1 cellular context compared by ENCODE assay signal in the genomic region with DNA sequence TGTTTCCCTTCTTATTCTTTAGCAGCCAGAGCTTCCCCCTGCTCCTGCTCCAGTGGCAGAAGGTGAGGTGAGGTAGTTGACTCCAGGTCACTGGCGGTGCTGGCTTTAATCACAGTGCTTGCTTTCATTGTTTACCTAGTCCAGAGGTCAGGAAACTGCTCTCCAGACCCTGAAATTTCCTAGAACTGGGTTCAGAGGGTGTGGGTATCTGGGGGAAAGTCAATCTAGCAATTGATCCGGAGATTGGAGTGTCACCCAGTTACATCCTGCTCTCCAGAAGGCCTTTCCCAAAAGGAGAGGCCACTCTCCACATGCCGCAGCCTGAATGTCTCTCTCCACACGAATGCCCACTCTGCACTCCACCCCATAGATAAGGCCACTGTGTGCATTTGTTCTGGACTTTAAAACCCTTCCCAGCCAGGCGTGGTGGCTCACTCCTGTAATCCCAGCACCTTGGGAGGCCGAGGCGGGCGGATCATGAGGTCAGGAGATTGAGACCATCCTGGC.
TF ChIP-seq lines count a peak whose summit lies in the region.

No MANE protein-coding gene starts in this region.

TF ChIP-seq in HepG2, 621 proteins besides CTCF, POLR2A, EP300 and RAD21 (continued from another document and continues in another):
- TF ChIP-seq, protein P1, sequence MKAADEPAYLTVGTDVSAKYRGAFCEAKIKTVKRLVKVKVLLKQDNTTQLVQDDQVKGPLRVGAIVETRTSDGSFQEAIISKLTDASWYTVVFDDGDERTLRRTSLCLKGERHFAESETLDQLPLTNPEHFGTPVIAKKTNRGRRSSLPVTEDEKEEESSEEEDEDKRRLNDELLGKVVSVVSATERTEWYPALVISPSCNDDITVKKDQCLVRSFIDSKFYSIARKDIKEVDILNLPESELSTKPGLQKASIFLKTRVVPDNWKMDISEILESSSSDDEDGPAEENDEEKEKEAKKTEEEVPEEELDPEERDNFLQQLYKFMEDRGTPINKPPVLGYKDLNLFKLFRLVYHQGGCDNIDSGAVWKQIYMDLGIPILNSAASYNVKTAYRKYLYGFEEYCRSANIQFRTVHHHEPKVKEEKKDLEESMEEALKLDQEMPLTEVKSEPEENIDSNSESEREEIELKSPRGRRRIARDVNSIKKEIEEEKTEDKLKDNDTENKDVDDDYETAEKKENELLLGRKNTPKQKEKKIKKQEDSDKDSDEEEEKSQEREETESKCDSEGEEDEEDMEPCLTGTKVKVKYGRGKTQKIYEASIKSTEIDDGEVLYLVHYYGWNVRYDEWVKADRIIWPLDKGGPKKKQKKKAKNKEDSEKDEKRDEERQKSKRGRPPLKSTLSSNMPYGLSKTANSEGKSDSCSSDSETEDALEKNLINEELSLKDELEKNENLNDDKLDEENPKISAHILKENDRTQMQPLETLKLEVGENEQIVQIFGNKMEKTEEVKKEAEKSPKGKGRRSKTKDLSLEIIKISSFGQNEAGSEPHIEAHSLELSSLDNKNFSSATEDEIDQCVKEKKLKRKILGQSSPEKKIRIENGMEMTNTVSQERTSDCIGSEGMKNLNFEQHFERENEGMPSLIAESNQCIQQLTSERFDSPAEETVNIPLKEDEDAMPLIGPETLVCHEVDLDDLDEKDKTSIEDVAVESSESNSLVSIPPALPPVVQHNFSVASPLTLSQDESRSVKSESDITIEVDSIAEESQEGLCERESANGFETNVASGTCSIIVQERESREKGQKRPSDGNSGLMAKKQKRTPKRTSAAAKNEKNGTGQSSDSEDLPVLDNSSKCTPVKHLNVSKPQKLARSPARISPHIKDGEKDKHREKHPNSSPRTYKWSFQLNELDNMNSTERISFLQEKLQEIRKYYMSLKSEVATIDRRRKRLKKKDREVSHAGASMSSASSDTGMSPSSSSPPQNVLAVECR (CRISPR knock-in tag; IDR thresholded peaks at IDR 0.05; ENCODE audit: borderline replicate concordance) = peak; percentile 67; the same call in 1 of the 2 replicates
- no peak for TF ChIP-seq MBNL3 (CRISPR knock-in tag; conservative IDR thresholded peaks at IDR 0.05)
- peak; percentile 70 for TF ChIP-seq CEBPG (CRISPR knock-in tag; IDR thresholded peaks at IDR 0.05)
- TF ChIP-seq MTF2 (CRISPR knock-in tag; IDR thresholded peaks at IDR 0.05; ENCODE audit: borderline replicate concordance) = no peak
- TF ChIP-seq ZNF761 (CRISPR knock-in tag; conservative IDR thresholded peaks at IDR 0.05) = peak; percentile 75; the same call in 1 of the 2 replicates
- TF ChIP-seq ZNF614 (CRISPR knock-in tag; IDR thresholded peaks at IDR 0.05; ENCODE audit: borderline replicate concordance) = peak; percentile 87; the same call in 1 of the 2 replicates
- peak; percentile 97 for TF ChIP-seq ZNF772 (CRISPR knock-in tag; IDR thresholded peaks at IDR 0.05)
- TF ChIP-seq, protein P2, sequence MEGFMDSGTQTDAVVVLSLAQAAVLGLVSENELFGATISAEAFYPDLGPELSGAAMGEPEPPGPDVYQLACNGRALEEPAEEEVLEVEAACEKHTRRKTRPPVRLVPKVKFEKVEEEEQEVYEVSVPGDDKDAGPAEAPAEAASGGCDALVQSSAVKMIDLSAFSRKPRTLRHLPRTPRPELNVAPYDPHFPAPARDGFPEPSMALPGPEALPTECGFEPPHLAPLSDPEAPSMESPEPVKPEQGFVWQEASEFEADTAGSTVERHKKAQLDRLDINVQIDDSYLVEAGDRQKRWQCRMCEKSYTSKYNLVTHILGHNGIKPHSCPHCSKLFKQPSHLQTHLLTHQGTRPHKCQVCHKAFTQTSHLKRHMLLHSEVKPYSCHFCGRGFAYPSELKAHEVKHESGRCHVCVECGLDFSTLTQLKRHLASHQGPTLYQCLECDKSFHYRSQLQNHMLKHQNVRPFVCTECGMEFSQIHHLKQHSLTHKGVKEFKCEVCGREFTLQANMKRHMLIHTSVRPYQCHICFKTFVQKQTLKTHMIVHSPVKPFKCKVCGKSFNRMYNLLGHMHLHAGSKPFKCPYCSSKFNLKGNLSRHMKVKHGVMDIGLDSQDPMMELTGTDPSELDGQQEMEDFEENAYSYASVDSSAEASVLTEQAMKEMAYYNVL (CRISPR knock-in tag; IDR thresholded peaks at IDR 0.05; ENCODE audit: borderline replicate concordance) = peak; percentile 56; the same call in 1 of the 2 replicates
- TF ChIP-seq HOXD1 (CRISPR knock-in tag; IDR thresholded peaks at IDR 0.05) = no peak
- no peak for TF ChIP-seq ARID2 (CRISPR knock-in tag; IDR thresholded peaks at IDR 0.05; ENCODE audit: borderline replicate concordance)
- no peak for TF ChIP-seq ZNF577 (CRISPR knock-in tag; IDR thresholded peaks at IDR 0.05; ENCODE audit: borderline replicate concordance, low read depth)
- peak; percentile 84 for TF ChIP-seq SIX4 (CRISPR knock-in tag; IDR thresholded peaks at IDR 0.05)
- TF ChIP-seq, protein P3, sequence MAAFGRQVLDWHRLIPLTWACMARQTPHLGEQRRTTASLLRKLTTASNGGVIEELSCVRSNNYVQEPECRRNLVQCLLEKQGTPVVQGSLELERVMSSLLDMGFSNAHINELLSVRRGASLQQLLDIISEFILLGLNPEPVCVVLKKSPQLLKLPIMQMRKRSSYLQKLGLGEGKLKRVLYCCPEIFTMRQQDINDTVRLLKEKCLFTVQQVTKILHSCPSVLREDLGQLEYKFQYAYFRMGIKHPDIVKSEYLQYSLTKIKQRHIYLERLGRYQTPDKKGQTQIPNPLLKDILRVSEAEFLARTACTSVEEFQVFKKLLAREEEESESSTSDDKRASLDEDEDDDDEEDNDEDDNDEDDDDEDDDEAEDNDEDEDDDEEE (CRISPR knock-in tag; IDR thresholded peaks at IDR 0.05) = no peak
- no peak for TF ChIP-seq SP1 (IDR thresholded peaks at IDR 0.05)
- TF ChIP-seq SP1 (CRISPR knock-in tag; IDR thresholded peaks at IDR 0.05) = no peak
- peak; percentile 97 for TF ChIP-seq MED8 (CRISPR knock-in tag; IDR thresholded peaks at IDR 0.05; ENCODE audit: insufficient replicate concordance)
- no peak; the same call in 1 of the 2 replicates for TF ChIP-seq ZNF335 (CRISPR knock-in tag; IDR thresholded peaks at IDR 0.05)
- TF ChIP-seq, protein P4, sequence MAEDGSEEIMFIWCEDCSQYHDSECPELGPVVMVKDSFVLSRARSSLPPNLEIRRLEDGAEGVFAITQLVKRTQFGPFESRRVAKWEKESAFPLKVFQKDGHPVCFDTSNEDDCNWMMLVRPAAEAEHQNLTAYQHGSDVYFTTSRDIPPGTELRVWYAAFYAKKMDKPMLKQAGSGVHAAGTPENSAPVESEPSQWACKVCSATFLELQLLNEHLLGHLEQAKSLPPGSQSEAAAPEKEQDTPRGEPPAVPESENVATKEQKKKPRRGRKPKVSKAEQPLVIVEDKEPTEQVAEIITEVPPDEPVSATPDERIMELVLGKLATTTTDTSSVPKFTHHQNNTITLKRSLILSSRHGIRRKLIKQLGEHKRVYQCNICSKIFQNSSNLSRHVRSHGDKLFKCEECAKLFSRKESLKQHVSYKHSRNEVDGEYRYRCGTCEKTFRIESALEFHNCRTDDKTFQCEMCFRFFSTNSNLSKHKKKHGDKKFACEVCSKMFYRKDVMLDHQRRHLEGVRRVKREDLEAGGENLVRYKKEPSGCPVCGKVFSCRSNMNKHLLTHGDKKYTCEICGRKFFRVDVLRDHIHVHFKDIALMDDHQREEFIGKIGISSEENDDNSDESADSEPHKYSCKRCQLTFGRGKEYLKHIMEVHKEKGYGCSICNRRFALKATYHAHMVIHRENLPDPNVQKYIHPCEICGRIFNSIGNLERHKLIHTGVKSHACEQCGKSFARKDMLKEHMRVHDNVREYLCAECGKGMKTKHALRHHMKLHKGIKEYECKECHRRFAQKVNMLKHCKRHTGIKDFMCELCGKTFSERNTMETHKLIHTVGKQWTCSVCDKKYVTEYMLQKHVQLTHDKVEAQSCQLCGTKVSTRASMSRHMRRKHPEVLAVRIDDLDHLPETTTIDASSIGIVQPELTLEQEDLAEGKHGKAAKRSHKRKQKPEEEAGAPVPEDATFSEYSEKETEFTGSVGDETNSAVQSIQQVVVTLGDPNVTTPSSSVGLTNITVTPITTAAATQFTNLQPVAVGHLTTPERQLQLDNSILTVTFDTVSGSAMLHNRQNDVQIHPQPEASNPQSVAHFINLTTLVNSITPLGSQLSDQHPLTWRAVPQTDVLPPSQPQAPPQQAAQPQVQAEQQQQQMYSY (CRISPR knock-in tag; IDR thresholded peaks at IDR 0.05) = no peak
- peak; percentile 88 for TF ChIP-seq TEAD3 (CRISPR knock-in tag; optimal IDR thresholded peaks at IDR 0.05; ENCODE audit: borderline replicate concordance)
- no peak for TF ChIP-seq TMF1 (CRISPR knock-in tag; IDR thresholded peaks at IDR 0.05; ENCODE audit: low read depth)
- peak; percentile 94 for TF ChIP-seq KDM6A (CRISPR knock-in tag; IDR thresholded peaks at IDR 0.05; ENCODE audit: low read depth)
- TF ChIP-seq, protein P5, sequence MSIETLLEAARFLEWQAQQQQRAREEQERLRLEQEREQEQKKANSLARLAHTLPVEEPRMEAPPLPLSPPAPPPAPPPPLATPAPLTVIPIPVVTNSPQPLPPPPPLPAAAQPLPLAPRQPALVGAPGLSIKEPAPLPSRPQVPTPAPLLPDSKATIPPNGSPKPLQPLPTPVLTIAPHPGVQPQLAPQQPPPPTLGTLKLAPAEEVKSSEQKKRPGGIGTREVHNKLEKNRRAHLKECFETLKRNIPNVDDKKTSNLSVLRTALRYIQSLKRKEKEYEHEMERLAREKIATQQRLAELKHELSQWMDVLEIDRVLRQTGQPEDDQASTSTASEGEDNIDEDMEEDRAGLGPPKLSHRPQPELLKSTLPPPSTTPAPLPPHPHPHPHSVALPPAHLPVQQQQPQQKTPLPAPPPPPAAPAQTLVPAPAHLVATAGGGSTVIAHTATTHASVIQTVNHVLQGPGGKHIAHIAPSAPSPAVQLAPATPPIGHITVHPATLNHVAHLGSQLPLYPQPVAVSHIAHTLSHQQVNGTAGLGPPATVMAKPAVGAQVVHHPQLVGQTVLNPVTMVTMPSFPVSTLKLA (IDR thresholded peaks at IDR 0.05) = no peak
- TF ChIP-seq, protein P6, sequence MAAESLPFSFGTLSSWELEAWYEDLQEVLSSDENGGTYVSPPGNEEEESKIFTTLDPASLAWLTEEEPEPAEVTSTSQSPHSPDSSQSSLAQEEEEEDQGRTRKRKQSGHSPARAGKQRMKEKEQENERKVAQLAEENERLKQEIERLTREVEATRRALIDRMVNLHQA (CRISPR knock-in tag; IDR thresholded peaks at IDR 0.05) = no peak
- no peak for TF ChIP-seq ZNF138 (CRISPR knock-in tag; IDR thresholded peaks at IDR 0.05; ENCODE audit: low read depth)
- peak; percentile 90; the same call in 1 of the 2 replicates for TF ChIP-seq ZNF441 (CRISPR knock-in tag; IDR thresholded peaks at IDR 0.05; ENCODE audit: borderline replicate concordance)
- no peak for TF ChIP-seq ZNF75D (CRISPR knock-in tag; IDR thresholded peaks at IDR 0.05; ENCODE audit: borderline replicate concordance)
- peak; percentile 96 for TF ChIP-seq TCF7 (IDR thresholded peaks at IDR 0.05; ENCODE audit: low read depth)
- no peak for TF ChIP-seq ZNF121 (CRISPR knock-in tag; IDR thresholded peaks at IDR 0.05)
- TF ChIP-seq, protein P7, sequence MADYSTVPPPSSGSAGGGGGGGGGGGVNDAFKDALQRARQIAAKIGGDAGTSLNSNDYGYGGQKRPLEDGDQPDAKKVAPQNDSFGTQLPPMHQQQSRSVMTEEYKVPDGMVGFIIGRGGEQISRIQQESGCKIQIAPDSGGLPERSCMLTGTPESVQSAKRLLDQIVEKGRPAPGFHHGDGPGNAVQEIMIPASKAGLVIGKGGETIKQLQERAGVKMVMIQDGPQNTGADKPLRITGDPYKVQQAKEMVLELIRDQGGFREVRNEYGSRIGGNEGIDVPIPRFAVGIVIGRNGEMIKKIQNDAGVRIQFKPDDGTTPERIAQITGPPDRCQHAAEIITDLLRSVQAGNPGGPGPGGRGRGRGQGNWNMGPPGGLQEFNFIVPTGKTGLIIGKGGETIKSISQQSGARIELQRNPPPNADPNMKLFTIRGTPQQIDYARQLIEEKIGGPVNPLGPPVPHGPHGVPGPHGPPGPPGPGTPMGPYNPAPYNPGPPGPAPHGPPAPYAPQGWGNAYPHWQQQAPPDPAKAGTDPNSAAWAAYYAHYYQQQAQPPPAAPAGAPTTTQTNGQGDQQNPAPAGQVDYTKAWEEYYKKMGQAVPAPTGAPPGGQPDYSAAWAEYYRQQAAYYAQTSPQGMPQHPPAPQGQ (CRISPR knock-in tag; IDR thresholded peaks at IDR 0.05; ENCODE audit: borderline replicate concordance) = no peak
- peak; percentile 52 for TF ChIP-seq GATAD1 (CRISPR knock-in tag; IDR thresholded peaks at IDR 0.05)
- TF ChIP-seq ZNF337 (CRISPR knock-in tag; IDR thresholded peaks at IDR 0.05; ENCODE audit: borderline replicate concordance, low read depth) = no peak
- TF ChIP-seq SMAD1 (CRISPR knock-in tag; IDR thresholded peaks at IDR 0.05; ENCODE audit: borderline replicate concordance, low read depth) = no peak
- TF ChIP-seq, protein P8, sequence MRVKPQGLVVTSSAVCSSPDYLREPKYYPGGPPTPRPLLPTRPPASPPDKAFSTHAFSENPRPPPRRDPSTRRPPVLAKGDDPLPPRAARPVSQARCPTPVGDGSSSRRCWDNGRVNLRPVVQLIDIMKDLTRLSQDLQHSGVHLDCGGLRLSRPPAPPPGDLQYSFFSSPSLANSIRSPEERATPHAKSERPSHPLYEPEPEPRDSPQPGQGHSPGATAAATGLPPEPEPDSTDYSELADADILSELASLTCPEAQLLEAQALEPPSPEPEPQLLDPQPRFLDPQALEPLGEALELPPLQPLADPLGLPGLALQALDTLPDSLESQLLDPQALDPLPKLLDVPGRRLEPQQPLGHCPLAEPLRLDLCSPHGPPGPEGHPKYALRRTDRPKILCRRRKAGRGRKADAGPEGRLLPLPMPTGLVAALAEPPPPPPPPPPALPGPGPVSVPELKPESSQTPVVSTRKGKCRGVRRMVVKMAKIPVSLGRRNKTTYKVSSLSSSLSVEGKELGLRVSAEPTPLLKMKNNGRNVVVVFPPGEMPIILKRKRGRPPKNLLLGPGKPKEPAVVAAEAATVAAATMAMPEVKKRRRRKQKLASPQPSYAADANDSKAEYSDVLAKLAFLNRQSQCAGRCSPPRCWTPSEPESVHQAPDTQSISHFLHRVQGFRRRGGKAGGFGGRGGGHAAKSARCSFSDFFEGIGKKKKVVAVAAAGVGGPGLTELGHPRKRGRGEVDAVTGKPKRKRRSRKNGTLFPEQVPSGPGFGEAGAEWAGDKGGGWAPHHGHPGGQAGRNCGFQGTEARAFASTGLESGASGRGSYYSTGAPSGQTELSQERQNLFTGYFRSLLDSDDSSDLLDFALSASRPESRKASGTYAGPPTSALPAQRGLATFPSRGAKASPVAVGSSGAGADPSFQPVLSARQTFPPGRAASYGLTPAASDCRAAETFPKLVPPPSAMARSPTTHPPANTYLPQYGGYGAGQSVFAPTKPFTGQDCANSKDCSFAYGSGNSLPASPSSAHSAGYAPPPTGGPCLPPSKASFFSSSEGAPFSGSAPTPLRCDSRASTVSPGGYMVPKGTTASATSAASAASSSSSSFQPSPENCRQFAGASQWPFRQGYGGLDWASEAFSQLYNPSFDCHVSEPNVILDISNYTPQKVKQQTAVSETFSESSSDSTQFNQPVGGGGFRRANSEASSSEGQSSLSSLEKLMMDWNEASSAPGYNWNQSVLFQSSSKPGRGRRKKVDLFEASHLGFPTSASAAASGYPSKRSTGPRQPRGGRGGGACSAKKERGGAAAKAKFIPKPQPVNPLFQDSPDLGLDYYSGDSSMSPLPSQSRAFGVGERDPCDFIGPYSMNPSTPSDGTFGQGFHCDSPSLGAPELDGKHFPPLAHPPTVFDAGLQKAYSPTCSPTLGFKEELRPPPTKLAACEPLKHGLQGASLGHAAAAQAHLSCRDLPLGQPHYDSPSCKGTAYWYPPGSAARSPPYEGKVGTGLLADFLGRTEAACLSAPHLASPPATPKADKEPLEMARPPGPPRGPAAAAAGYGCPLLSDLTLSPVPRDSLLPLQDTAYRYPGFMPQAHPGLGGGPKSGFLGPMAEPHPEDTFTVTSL (CRISPR knock-in tag; IDR thresholded peaks at IDR 0.05; ENCODE audit: borderline replicate concordance) = peak; percentile 98
- TF ChIP-seq, protein P9, sequence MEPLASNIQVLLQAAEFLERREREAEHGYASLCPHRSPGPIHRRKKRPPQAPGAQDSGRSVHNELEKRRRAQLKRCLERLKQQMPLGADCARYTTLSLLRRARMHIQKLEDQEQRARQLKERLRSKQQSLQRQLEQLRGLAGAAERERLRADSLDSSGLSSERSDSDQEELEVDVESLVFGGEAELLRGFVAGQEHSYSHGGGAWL (CRISPR knock-in tag; IDR thresholded peaks at IDR 0.05) = no peak
- peak; percentile 71 for TF ChIP-seq FOXK2 (IDR thresholded peaks at IDR 0.05)
- peak; percentile 66; the same call in 1 of the 2 replicates for TF ChIP-seq KLF6 (CRISPR knock-in tag; IDR thresholded peaks at IDR 0.05)
